ENCODE assay signal across 1 cellular context in genomic region chr6:53999088-53999755, GRCh38.
TF ChIP-seq lines count a peak whose summit lies in the region.

No MANE protein-coding gene starts in this region.

TF ChIP-seq in GM12878, 131 proteins besides CTCF, POLR2A, EP300 and RAD21 (continued from another document):
- TF ChIP-seq CREB1 (IDR thresholded peaks at IDR 0.05; ENCODE audit: low read depth) (no peak), ESRRA (IDR thresholded peaks at IDR 0.05; ENCODE audit: low read length) (no peak), CHD1 (IDR thresholded peaks at IDR 0.05; ENCODE audit: low read depth, low read length) (no peak), SREBF2 (IDR thresholded peaks at IDR 0.05; ENCODE audit: low read length) (no peak), IKZF1 (conservative IDR thresholded peaks at IDR 0.05) (no peak), TCF3 (IDR thresholded peaks at IDR 0.05; ENCODE audit: borderline replicate concordance, insufficient read depth, low read depth, low read length) (no peak), RCOR1 (conservative IDR thresholded peaks at IDR 0.05; ENCODE audit: low read depth, low read length) (no peak), ZNF622 (IDR thresholded peaks at IDR 0.05) (no peak), MEF2B (IDR thresholded peaks at IDR 0.05; ENCODE audit: partially characterized antibody, poor library complexity, severe bottlenecking) (no peak), MEF2A (IDR thresholded peaks at IDR 0.05; ENCODE audit: insufficient read depth, low read depth, low read length) (no peak), BRCA1 (IDR thresholded peaks at IDR 0.05; ENCODE audit: low read depth, low read length) (no peak), SKIL (IDR thresholded peaks at IDR 0.05; ENCODE audit: low read depth, poor library complexity, severe bottlenecking) (no peak), SIN3A (IDR thresholded peaks at IDR 0.05; ENCODE audit: low read depth, low read length) (no peak), DPF2 (IDR thresholded peaks at IDR 0.05) (no peak), TBL1XR1 (IDR thresholded peaks at IDR 0.05; ENCODE audit: low read depth, low read length) (no peak)
- TF ChIP-seq, protein P1, sequence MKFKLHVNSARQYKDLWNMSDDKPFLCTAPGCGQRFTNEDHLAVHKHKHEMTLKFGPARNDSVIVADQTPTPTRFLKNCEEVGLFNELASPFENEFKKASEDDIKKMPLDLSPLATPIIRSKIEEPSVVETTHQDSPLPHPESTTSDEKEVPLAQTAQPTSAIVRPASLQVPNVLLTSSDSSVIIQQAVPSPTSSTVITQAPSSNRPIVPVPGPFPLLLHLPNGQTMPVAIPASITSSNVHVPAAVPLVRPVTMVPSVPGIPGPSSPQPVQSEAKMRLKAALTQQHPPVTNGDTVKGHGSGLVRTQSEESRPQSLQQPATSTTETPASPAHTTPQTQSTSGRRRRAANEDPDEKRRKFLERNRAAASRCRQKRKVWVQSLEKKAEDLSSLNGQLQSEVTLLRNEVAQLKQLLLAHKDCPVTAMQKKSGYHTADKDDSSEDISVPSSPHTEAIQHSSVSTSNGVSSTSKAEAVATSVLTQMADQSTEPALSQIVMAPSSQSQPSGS (IDR thresholded peaks at IDR 0.05; ENCODE audit: low read length), result no peak
